ENCODE assay signal across 2 cellular contexts in genomic region chr14:59333668-59334067, GRCh38.
TF ChIP-seq lines count a peak whose summit lies in the region.

No MANE protein-coding gene starts in this region.

TF ChIP-seq in HepG2, 621 proteins besides CTCF, POLR2A, EP300 and RAD21 (continued from another document):
- TF ChIP-seq, protein P1, sequence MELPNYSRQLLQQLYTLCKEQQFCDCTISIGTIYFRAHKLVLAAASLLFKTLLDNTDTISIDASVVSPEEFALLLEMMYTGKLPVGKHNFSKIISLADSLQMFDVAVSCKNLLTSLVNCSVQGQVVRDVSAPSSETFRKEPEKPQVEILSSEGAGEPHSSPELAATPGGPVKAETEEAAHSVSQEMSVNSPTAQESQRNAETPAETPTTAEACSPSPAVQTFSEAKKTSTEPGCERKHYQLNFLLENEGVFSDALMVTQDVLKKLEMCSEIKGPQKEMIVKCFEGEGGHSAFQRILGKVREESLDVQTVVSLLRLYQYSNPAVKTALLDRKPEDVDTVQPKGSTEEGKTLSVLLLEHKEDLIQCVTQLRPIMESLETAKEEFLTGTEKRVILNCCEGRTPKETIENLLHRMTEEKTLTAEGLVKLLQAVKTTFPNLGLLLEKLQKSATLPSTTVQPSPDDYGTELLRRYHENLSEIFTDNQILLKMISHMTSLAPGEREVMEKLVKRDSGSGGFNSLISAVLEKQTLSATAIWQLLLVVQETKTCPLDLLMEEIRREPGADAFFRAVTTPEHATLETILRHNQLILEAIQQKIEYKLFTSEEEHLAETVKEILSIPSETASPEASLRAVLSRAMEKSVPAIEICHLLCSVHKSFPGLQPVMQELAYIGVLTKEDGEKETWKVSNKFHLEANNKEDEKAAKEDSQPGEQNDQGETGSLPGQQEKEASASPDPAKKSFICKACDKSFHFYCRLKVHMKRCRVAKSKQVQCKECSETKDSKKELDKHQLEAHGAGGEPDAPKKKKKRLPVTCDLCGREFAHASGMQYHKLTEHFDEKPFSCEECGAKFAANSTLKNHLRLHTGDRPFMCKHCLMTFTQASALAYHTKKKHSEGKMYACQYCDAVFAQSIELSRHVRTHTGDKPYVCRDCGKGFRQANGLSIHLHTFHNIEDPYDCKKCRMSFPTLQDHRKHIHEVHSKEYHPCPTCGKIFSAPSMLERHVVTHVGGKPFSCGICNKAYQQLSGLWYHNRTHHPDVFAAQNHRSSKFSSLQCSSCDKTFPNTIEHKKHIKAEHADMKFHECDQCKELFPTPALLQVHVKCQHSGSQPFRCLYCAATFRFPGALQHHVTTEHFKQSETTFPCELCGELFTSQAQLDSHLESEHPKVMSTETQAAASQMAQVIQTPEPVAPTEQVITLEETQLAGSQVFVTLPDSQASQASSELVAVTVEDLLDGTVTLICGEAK (IDR thresholded peaks at IDR 0.05), result no peak
- TF ChIP-seq, protein P1 (CRISPR knock-in tag; IDR thresholded peaks at IDR 0.05), result no peak
- peak; percentile 21; the same call in 1 of the 2 replicates for TF ChIP-seq RFX1 (IDR thresholded peaks at IDR 0.05)

TF ChIP-seq in GM23338, 12 proteins besides CTCF, POLR2A, EP300 and RAD21 (continued from another document):
- no peak for TF ChIP-seq ZNF462 (CRISPR knock-in tag; IDR thresholded peaks at IDR 0.05)
- no peak for TF ChIP-seq EZH2phosphoT487 (IDR thresholded peaks at IDR 0.05; ENCODE audit: unreplicated experiment)
- TF ChIP-seq JUNB (IDR thresholded peaks at IDR 0.05; ENCODE audit: unreplicated experiment), result no peak
- no peak for TF ChIP-seq ZNF331 (CRISPR knock-in tag; IDR thresholded peaks at IDR 0.05; ENCODE audit: low read depth)
- TF ChIP-seq EZH2 (IDR thresholded peaks at IDR 0.05; ENCODE audit: low read depth, unreplicated experiment), result no peak
- TF ChIP-seq, protein P2, sequence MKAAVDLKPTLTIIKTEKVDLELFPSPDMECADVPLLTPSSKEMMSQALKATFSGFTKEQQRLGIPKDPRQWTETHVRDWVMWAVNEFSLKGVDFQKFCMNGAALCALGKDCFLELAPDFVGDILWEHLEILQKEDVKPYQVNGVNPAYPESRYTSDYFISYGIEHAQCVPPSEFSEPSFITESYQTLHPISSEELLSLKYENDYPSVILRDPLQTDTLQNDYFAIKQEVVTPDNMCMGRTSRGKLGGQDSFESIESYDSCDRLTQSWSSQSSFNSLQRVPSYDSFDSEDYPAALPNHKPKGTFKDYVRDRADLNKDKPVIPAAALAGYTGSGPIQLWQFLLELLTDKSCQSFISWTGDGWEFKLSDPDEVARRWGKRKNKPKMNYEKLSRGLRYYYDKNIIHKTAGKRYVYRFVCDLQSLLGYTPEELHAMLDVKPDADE (IDR thresholded peaks at IDR 0.05), result no peak
- no peak for TF ChIP-seq NANOG (IDR thresholded peaks at IDR 0.05; ENCODE audit: borderline replicate concordance)
